11 cellular contexts compared by ENCODE assay signal in genomic region chr11:116357769-116358544, GRCh38.
DNase-seq lines count a peak whose midpoint lies in the region; ATAC-seq, FAIRE-seq and TF ChIP-seq lines count a peak whose summit lies in the region.
"Had no signal": no experiment of that assay in that cellular context is flagged by ENCODE, and none has a peak within 500 bp of the region (broad histone marks: within the 10 kb centered on the region; RNA-seq: fewer than 3 reads in every experiment).

No MANE protein-coding gene starts in this region.

- no peak for TF ChIP-seq POLR2A in A549 (IDR thresholded peaks at IDR 0.05; ENCODE audit: low read length)

- intact Hi-C loops in kidney (cut with DNase I) = no loop called here

- no peak overlapping the region for H3K4me2 ChIP-seq in A549

- peak; percentile 30 to 79; a peak in 3 of 6 replicates for ATAC-seq in A549

- H3K36me3 ChIP-seq in kidney (ENCODE audit: control insufficient read depth in 1 of 2, insufficient read depth in 2 of 2, low read length in 2 of 2) = no peaks in the 10 kb centered on the region

- no peak overlapping the region for H3K27ac ChIP-seq in A549
- no peak overlapping the region for H3K27ac ChIP-seq in kidney (ENCODE audit: low read depth in 2 of 2, low read length in 2 of 2)

- no peaks in the 10 kb centered on the region for H3K4me1 ChIP-seq in A549
- H3K4me1 ChIP-seq in kidney (ENCODE audit: control insufficient read depth in 1 of 2, insufficient read depth in 1 of 2, low read depth in 1 of 2, low read length in 2 of 2) = no peaks in the 10 kb centered on the region

- no peak for TF ChIP-seq RAD21 in A549 (conservative IDR thresholded peaks at IDR 0.05 in 1 of 2, IDR thresholded peaks at IDR 0.05 in 1 of 2)

- FAIRE-seq in A549 (lab: Jason Lieb, UNC) = no peak
- FAIRE-seq in kidney (lab: Jason Lieb, UNC) = no peak

- no peak for TF ChIP-seq EP300 in A549 (IDR thresholded peaks at IDR 0.05)

- in situ Hi-C loops in astrocyte of the cerebellum (cut with HindIII; ENCODE audit: low sequenced_read_pairs) = no loop called here

- 41% methylated on average over 29 of the region's 38 CpGs for WGBS in A549 (ENCODE audit: missing lambda C conversion rate)

- no peak overlapping the region for H3K9ac ChIP-seq in kidney (ENCODE audit: low read length in 2 of 2)

- TF ChIP-seq CTCF in A549 (IDR thresholded peaks at IDR 0.05) (no peak), GM12874 (IDR thresholded peaks at IDR 0.05; ENCODE audit: insufficient read depth, low read depth, low read length) (peak; percentile 65), astrocyte of the cerebellum (IDR thresholded peaks at IDR 0.05; ENCODE audit: low read depth, low read length, missing control alignments) (peak; percentile 19), kidney (IDR thresholded peaks at IDR 0.05; ENCODE audit: borderline replicate concordance, extremely low read depth, insufficient read depth) (peak; percentile 4)

- H3K4me3 ChIP-seq in A549 (no peak overlapping the region), astrocyte of the cerebellum (ENCODE audit: low read depth, low read length) (no peak overlapping the region), kidney (ENCODE audit: low read length in 2 of 2) (no peak overlapping the region)

- CTCF ChIA-PET in A549 (lab: Yijun Ruan, JAX) = interaction anchor here (0.7 kb wide), 1 partner anchor 32 kb away, joined by 3 read pairs; no protein-coding TSS in a partner anchor

- no peaks in the 10 kb centered on the region for H3K9me3 ChIP-seq in A549
- H3K9me3 ChIP-seq in kidney (ENCODE audit: control insufficient read depth in 1 of 2, low read length in 2 of 2) = no peaks in the 10 kb centered on the region

- POLR2A ChIA-PET in A549 (lab: Yijun Ruan, JAX) = no interaction called here

- DNase-seq in A549 (ENCODE audit: low read depth in 1 of 2, low spot score in 1 of 2) (peak in 1 of 2 experiments; percentile 26), astrocyte of the cerebellum (ENCODE audit: low read depth) (no peak), kidney (no peak), AG08395 (ENCODE audit: low spot score) (no peak), NCI-H187 (lab: John Stamatoyannopoulos, UW) (no peak), Kasumi-1 (lab: John Stamatoyannopoulos, UW) (no peak)
- no peak for DNase-seq in activated effector memory CD4-positive, alpha-beta T cell treated with Interleukin-2 at 50 U/mL for 16 hours
- DNase-seq: cerebellar nuclear complex; COR-L47; stimulated activated naive CD4-positive, alpha-beta T cell had no signal

TF ChIP-seq in A549, 52 proteins besides CTCF, POLR2A, EP300 and RAD21:
- TF ChIP-seq USF2 (IDR thresholded peaks at IDR 0.05) (no peak), SREBF2 (IDR thresholded peaks at IDR 0.05) (no peak), FOSB (CRISPR knock-in tag; IDR thresholded peaks at IDR 0.05) (no peak), MYC (IDR thresholded peaks at IDR 0.05; ENCODE audit: borderline replicate concordance, low read length) (no peak), JUN (IDR thresholded peaks at IDR 0.05) (no peak), HOXB13 (CRISPR knock-in tag; IDR thresholded peaks at IDR 0.05; ENCODE audit: low read depth) (no peak), SMC3 (IDR thresholded peaks at IDR 0.05) (no peak)
TF ChIP-seq in A549: peak in this region for 0.
